Comparison of ENCODE assay signal across 1 cellular context in the genomic region with DNA sequence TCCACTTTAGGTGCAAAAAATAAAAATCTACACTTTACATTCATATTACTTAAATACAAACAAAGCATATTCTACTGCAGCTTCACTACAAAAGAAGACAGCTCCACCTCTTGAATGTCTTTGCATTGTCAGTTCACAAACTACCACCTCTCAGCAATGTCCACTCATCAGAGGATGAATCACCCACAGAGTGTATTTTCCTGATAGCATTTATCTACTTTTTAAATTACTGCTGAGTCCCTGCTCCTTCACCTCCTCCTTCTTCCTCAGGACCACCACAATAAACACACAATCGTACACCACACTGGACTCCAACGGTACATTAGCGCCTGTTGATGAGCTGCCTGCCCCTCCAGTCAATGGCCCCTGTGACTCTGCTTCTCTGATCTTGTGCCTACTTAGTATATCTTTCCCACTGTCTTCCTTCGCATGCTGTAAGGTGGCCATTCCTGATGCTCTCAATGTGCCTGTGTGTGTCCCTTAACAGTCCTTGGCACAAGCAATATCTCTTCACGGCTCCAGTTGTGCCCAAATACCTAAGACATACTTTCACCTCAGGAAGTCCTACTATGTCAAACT.
TF ChIP-seq lines count a peak whose summit lies in the region.

No MANE protein-coding gene starts in this region.

TF ChIP-seq in K562, 482 proteins besides CTCF, POLR2A, EP300 and RAD21 (continued from another document and continues in another):
- TF ChIP-seq ELK3 (CRISPR knock-in tag; IDR thresholded peaks at IDR 0.05), result no peak
- TF ChIP-seq ELF2 (CRISPR knock-in tag; IDR thresholded peaks at IDR 0.05), result no peak
- TF ChIP-seq RFX7 (CRISPR knock-in tag; IDR thresholded peaks at IDR 0.05), result no peak
- TF ChIP-seq PCBP2 (IDR thresholded peaks at IDR 0.05; ENCODE audit: low read depth, low read length, poor library complexity, severe bottlenecking), result no peak
- no peak for TF ChIP-seq ZNF140 (CRISPR knock-in tag; IDR thresholded peaks at IDR 0.05)
- no peak for TF ChIP-seq DMBX1 (CRISPR knock-in tag; IDR thresholded peaks at IDR 0.05; ENCODE audit: borderline replicate concordance)
- TF ChIP-seq, protein P1, sequence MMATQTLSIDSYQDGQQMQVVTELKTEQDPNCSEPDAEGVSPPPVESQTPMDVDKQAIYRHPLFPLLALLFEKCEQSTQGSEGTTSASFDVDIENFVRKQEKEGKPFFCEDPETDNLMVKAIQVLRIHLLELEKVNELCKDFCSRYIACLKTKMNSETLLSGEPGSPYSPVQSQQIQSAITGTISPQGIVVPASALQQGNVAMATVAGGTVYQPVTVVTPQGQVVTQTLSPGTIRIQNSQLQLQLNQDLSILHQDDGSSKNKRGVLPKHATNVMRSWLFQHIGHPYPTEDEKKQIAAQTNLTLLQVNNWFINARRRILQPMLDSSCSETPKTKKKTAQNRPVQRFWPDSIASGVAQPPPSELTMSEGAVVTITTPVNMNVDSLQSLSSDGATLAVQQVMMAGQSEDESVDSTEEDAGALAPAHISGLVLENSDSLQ (IDR thresholded peaks at IDR 0.05), result peak; percentile 11; the same call in 1 of the 2 replicates
- TF ChIP-seq CCAR2 (IDR thresholded peaks at IDR 0.05; ENCODE audit: low read depth, low read length), result no peak
- no peak for TF ChIP-seq ZNF639 (CRISPR knock-in tag; conservative IDR thresholded peaks at IDR 0.05 in 1 of 2, IDR thresholded peaks at IDR 0.05 in 1 of 2)
- TF ChIP-seq HCFC1 (IDR thresholded peaks at IDR 0.05; ENCODE audit: low read depth, low read length), result no peak
- no peak for TF ChIP-seq CAMTA2 (CRISPR knock-in tag; conservative IDR thresholded peaks at IDR 0.05)
- peak; percentile 25; the same call in 1 of the 2 replicates for TF ChIP-seq POLR2AphosphoS5 (IDR thresholded peaks at IDR 0.05; ENCODE audit: control insufficient read depth, insufficient read depth, low read depth, low read length)
- peak; percentile 86 for TF ChIP-seq CBFA2T3 (IDR thresholded peaks at IDR 0.05)
- TF ChIP-seq ZNF431 (CRISPR knock-in tag; IDR thresholded peaks at IDR 0.05), result no peak
- TF ChIP-seq PHB2 (IDR thresholded peaks at IDR 0.05; ENCODE audit: low read depth), result no peak
- TF ChIP-seq NEUROD1 (IDR thresholded peaks at IDR 0.05; ENCODE audit: borderline replicate concordance, low read depth, low read length, partially characterized antibody), result no peak
- no peak for TF ChIP-seq ZNF644 (tag; IDR thresholded peaks at IDR 0.05; ENCODE audit: low read depth)
- no peak for TF ChIP-seq CBX8 (IDR thresholded peaks at IDR 0.05; ENCODE audit: borderline replicate concordance, extremely low read depth, low read depth, low read length, poor library complexity, severe bottlenecking)
- TF ChIP-seq ARNT (IDR thresholded peaks at IDR 0.05), result no peak
- TF ChIP-seq HMGN3 (IDR thresholded peaks at IDR 0.05; ENCODE audit: borderline replicate concordance, extremely low read depth, insufficient read length, low read depth, low read length), result no peak
- TF ChIP-seq ARID3B (CRISPR knock-in tag; IDR thresholded peaks at IDR 0.05; ENCODE audit: borderline replicate concordance), result no peak
- no peak for TF ChIP-seq ELF1 (tag; IDR thresholded peaks at IDR 0.05)
- no peak for TF ChIP-seq BCOR (IDR thresholded peaks at IDR 0.05)
- TF ChIP-seq SREBF2 (CRISPR knock-in tag; IDR thresholded peaks at IDR 0.05), result no peak
- TF ChIP-seq PATZ1 (CRISPR knock-in tag; IDR thresholded peaks at IDR 0.05; ENCODE audit: borderline replicate concordance), result no peak
- no peak for TF ChIP-seq MBD2 (IDR thresholded peaks at IDR 0.05; ENCODE audit: borderline replicate concordance, low read depth)
- no peak for TF ChIP-seq EZH2 (IDR thresholded peaks at IDR 0.05; ENCODE audit: borderline replicate concordance, low read depth, low read length)
- TF ChIP-seq THRB (CRISPR knock-in tag; conservative IDR thresholded peaks at IDR 0.05), result no peak
- no peak for TF ChIP-seq TAF7 (tag; IDR thresholded peaks at IDR 0.05)
- TF ChIP-seq HES1 (IDR thresholded peaks at IDR 0.05; ENCODE audit: low read depth), result no peak
- TF ChIP-seq ZNF586 (CRISPR knock-in tag; conservative IDR thresholded peaks at IDR 0.05), result no peak
- no peak for TF ChIP-seq MYC (IDR thresholded peaks at IDR 0.05; ENCODE audit: low read depth, low read length)
- TF ChIP-seq MYC (CRISPR knock-in tag; IDR thresholded peaks at IDR 0.05; ENCODE audit: borderline replicate concordance, low read depth), result no peak
- TF ChIP-seq CBX2 (IDR thresholded peaks at IDR 0.05; ENCODE audit: insufficient read depth, low read length, poor library complexity, severe bottlenecking), result no peak
- TF ChIP-seq RB1 (IDR thresholded peaks at IDR 0.05; ENCODE audit: low read depth), result no peak
- no peak for TF ChIP-seq ZNF398 (CRISPR knock-in tag; IDR thresholded peaks at IDR 0.05)
- TF ChIP-seq TCF7L2 (IDR thresholded peaks at IDR 0.05; ENCODE audit: low read depth, low read length), result no peak
- TF ChIP-seq FOSL1 (tag; conservative IDR thresholded peaks at IDR 0.05), result peak; percentile 99
- no peak for TF ChIP-seq ZNF184 (CRISPR knock-in tag; IDR thresholded peaks at IDR 0.05)
- TF ChIP-seq SIN3B (IDR thresholded peaks at IDR 0.05; ENCODE audit: low read depth), result no peak
- no peak for TF ChIP-seq ZNF384 (IDR thresholded peaks at IDR 0.05; ENCODE audit: low read depth, low read length)
- no peak for TF ChIP-seq DACH1 (IDR thresholded peaks at IDR 0.05; ENCODE audit: partially characterized antibody)
- peak; percentile 38; the same call in 1 of the 2 replicates for TF ChIP-seq ETV5 (CRISPR knock-in tag; IDR thresholded peaks at IDR 0.05; ENCODE audit: low read depth)
- no peak for TF ChIP-seq SMAD1 (IDR thresholded peaks at IDR 0.05; ENCODE audit: low read depth, low read length, partially characterized antibody)
- peak; percentile 95 for TF ChIP-seq SMARCA4 (IDR thresholded peaks at IDR 0.05)
- no peak for TF ChIP-seq NR4A1 (CRISPR knock-in tag; IDR thresholded peaks at IDR 0.05)
- no peak for TF ChIP-seq NR4A1 (tag; IDR thresholded peaks at IDR 0.05)
- no peak for TF ChIP-seq XRCC4 (IDR thresholded peaks at IDR 0.05; ENCODE audit: extremely low read depth, insufficient read depth, insufficient read length)
- TF ChIP-seq ZNF41 (CRISPR knock-in tag; conservative IDR thresholded peaks at IDR 0.05), result no peak
- TF ChIP-seq ZNF212 (CRISPR knock-in tag; IDR thresholded peaks at IDR 0.05), result no peak
- no peak for TF ChIP-seq NR3C1 (CRISPR knock-in tag; IDR thresholded peaks at IDR 0.05)
- no peak for TF ChIP-seq XRCC3 (IDR thresholded peaks at IDR 0.05)
- TF ChIP-seq ATF7 (IDR thresholded peaks at IDR 0.05), result no peak
- no peak for TF ChIP-seq PRDM10 (IDR thresholded peaks at IDR 0.05; ENCODE audit: partially characterized antibody)
- TF ChIP-seq, protein P2, sequence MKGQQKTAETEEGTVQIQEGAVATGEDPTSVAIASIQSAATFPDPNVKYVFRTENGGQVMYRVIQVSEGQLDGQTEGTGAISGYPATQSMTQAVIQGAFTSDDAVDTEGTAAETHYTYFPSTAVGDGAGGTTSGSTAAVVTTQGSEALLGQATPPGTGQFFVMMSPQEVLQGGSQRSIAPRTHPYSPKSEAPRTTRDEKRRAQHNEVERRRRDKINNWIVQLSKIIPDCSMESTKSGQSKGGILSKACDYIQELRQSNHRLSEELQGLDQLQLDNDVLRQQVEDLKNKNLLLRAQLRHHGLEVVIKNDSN (CRISPR knock-in tag; IDR thresholded peaks at IDR 0.05), result no peak
